Comparison of ENCODE assay signal across 18 cellular contexts in the genomic region with DNA sequence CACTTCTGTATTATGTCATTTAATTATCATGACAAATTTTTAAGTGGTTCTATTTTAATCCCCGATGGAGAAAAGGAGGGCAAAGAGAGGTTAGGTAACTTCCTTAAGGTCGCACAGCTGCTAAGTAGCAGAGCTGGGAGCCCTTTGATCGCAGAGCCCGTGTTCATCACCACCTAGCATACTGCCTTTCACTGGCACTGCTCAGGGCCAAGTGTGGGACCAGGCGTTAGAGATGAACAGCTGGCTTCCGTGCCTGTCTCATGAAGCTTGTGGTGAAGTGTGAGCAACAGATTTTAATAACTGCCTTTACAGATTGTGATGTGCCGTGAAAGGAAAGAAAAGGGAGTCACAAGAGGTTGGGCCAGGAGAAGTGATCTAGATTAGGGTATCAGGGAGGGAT.
"Had no signal": no experiment of that assay in that cellular context is flagged by ENCODE, and none has a peak within 500 bp of the region (broad histone marks: within the 10 kb centered on the region; RNA-seq: fewer than 3 reads in every experiment).

No MANE protein-coding gene starts in this region.

- H3K4me1 ChIP-seq: ascending aorta, pancreas had no signal

- H3K9me3 ChIP-seq: ascending aorta, gastroesophageal sphincter, pancreas, tibial artery had no signal

- DNase-seq: activated CD4-positive, alpha-beta T cell treated with anti-CD3 and anti-CD28 coated beads for 1 hour; activated CD4-positive, alpha-beta T cell treated with anti-CD3 and anti-CD28 coated beads, Interleukin-2, amount 50 U/mL, for 4 hours; activated gamma-delta T cell; erythroblast; immature natural killer cell; kidney glomerular epithelial cell; mesendoderm; natural killer cell; pancreas; stimulated activated CD4-positive, alpha-beta T cell treated with anti-CD3 and anti-CD28 coated beads, Interleukin-2, amount 100 ng/mL, for 24 hours; stimulated activated naive CD8-positive, alpha-beta T cell treated with anti-CD3 and anti-CD28 coated beads, Interleukin-15, Interleukin-2, amounts not matched to agents 100 U/mL and 50 U/mL, for 24 hours; substantia nigra; T-helper 17 cell; tibial artery; WERI-Rb-1 had no signal

- H3K36me3 ChIP-seq: pancreas, tibial artery, WERI-Rb-1 had no signal

- H3K27me3 ChIP-seq: ascending aorta, gastroesophageal sphincter, pancreas, tibial artery had no signal

- H3K4me3 ChIP-seq: ascending aorta, coronary artery, gastroesophageal sphincter, pancreas, tibial artery had no signal

- ATAC-seq: gastroesophageal sphincter; natural killer cell; pancreas; stimulated activated naive CD8-positive, alpha-beta T cell treated with anti-CD3 and anti-CD28 coated beads, Interleukin-15, Interleukin-2, amounts not matched to agents 100 U/mL and 50 U/mL, for 24 hours; T-helper 17 cell had no signal

- H3K27ac ChIP-seq: ascending aorta, coronary artery, gastroesophageal sphincter, pancreas, tibial artery, WERI-Rb-1 had no signal
